ENCODE assay signal across 9 cellular contexts in genomic region chr6:42777126-42777822, GRCh38. TPM values are rescaled to one million over a fixed set of nuclear protein-coding genes. Genes with fewer than 3 reads are reported as not detected.
DNase-seq lines count a peak whose midpoint lies in the region; ATAC-seq and TF ChIP-seq lines count a peak whose summit lies in the region.
"Had no signal": no experiment of that assay in that cellular context is flagged by ENCODE, and none has a peak within 500 bp of the region (broad histone marks: within the 10 kb centered on the region; RNA-seq: fewer than 3 reads in every experiment).

No MANE protein-coding gene starts in this region.

- H3K4me1 Mint-ChIP-seq in T-helper 2 cell treated with Interferon-gamma antibody and Interleukin-4, amounts not matched to agents 5 μg/mL and 100 μg/mL, for 36 hours (ENCODE audit: low read depth) = peaks cover 57% of the 10 kb centered on the region

- H3K27me3 ChIP-seq in BLaER1 treated with 17β-estradiol and CSF1 and Interleukin-3, amounts not matched to agents 10 nM and 100 nM = no peaks in the 10 kb centered on the region
- H3K27me3 ChIP-seq in GM23248 (replicated peaks; ENCODE audit: insufficient read depth) (no peaks in the 10 kb centered on the region), kidney epithelial cell (ENCODE audit: control insufficient read depth, insufficient read depth, low read length) (no peaks in the 10 kb centered on the region), tibial artery (no peaks in the 10 kb centered on the region), gastrocnemius medialis (no peaks in the 10 kb centered on the region)

- DNase-seq in GM23248 = peak; percentile 50
- DNase-seq in T-helper 2 cell treated with Interferon-gamma antibody and Interleukin-4, amounts not matched to agents 5 μg/mL and 100 μg/mL, for 36 hours (ENCODE audit: low spot score) = no peak
- DNase-seq in kidney epithelial cell (ENCODE audit: low read depth) = peak; percentile 79
- no peak for DNase-seq in NK-92 treated with Interleukin-12 subunit alpha and Interleukin-12 subunit beta, amount 100 ng/mL, for 24 hours (lab: John Stamatoyannopoulos, UW)
- no peak for DNase-seq in tibial artery
- DNase-seq in gastrocnemius medialis = no peak
- no peak for DNase-seq in SKM-1 (lab: John Stamatoyannopoulos, UW; ENCODE audit: unreplicated experiment)

- no peaks in the 10 kb centered on the region for H3K36me3 ChIP-seq in BLaER1 treated with 17β-estradiol and CSF1 and Interleukin-3, amounts not matched to agents 10 nM and 100 nM
- H3K36me3 ChIP-seq in GM23248 (ENCODE audit: low read depth) (no peaks in the 10 kb centered on the region), kidney epithelial cell (ENCODE audit: control insufficient read depth, insufficient read depth, low read length) (no peaks in the 10 kb centered on the region), tibial artery (no peaks in the 10 kb centered on the region), gastrocnemius medialis (no peaks in the 10 kb centered on the region)

- peak overlapping the region; percentile 56 for H3K27ac Mint-ChIP-seq in T-helper 2 cell treated with Interferon-gamma antibody and Interleukin-4, amounts not matched to agents 5 μg/mL and 100 μg/mL, for 36 hours

- TF ChIP-seq CTCF in kidney epithelial cell (IDR thresholded peaks at IDR 0.05; ENCODE audit: insufficient read depth, low read length, poor library complexity, severe bottlenecking) (no peak), tibial artery (IDR thresholded peaks at IDR 0.05) (no peak), gastrocnemius medialis (IDR thresholded peaks at IDR 0.05 in 4 of 5, conservative IDR thresholded peaks at IDR 0.05 in 1 of 5) (no peak)

- no peaks in the 10 kb centered on the region for H3K9me3 Mint-ChIP-seq in T-helper 2 cell treated with Interferon-gamma antibody and Interleukin-4, amounts not matched to agents 5 μg/mL and 100 μg/mL, for 36 hours

- H2AFZ ChIP-seq in GM23248 = 0 out of 2 replicates have a peak overlapping the region, but pooled peaks have one; percentile 6

- peaks cover 14% of the 10 kb centered on the region; the same call in 1 of the 2 replicates for H3F3A ChIP-seq in GM23248 (ENCODE audit: insufficient read depth)

- 68% methylated on average over 2 of the region's 2 CpGs for WGBS in GM23248 (ENCODE audit: low coverage in 1 of 2, low lambda C conversion rate in 2 of 2, missing lambda C conversion rate in 2 of 2), 2 experiments

- intact Hi-C loops in tibial artery (cut with DNase I; ENCODE audit: low total_unique reads) = no loop called here
- intact Hi-C loops in gastrocnemius medialis (cut with DNase I; ENCODE audit: low total_unique reads) = no loop called here

- peaks cover 53 to 74% (median 62%) of the 10 kb centered on the region in 10 experiments for H3K4me1 ChIP-seq in BLaER1 treated with 17β-estradiol and CSF1 and Interleukin-3, amounts not matched to agents 10 nM and 100 nM
- H3K4me1 ChIP-seq in GM23248 (ENCODE audit: insufficient read depth) (peaks cover 16% of the 10 kb centered on the region; the same call in 1 of the 2 replicates), tibial artery (peaks cover 0 to 9% (median 4%) of the 10 kb centered on the region in 4 donors), gastrocnemius medialis (peaks cover 0 to 9% of the 10 kb centered on the region in 2 donors)

- H3K9me3 ChIP-seq in BLaER1 treated with 17β-estradiol and CSF1 and Interleukin-3, amounts not matched to agents 10 nM and 100 nM (replicated peaks in 1 of 11) = no peaks in the 10 kb centered on the region
- H3K9me3 ChIP-seq in GM23248 (ENCODE audit: low read depth) (no peaks in the 10 kb centered on the region), tibial artery (no peaks in the 10 kb centered on the region), gastrocnemius medialis (no peaks in the 10 kb centered on the region)

- no peaks in the 10 kb centered on the region for H4K20me1 ChIP-seq in BLaER1 treated with 17β-estradiol and CSF1 and Interleukin-3, amounts not matched to agents 10 nM and 100 nM
- no peaks in the 10 kb centered on the region for H4K20me1 ChIP-seq in GM23248 (ENCODE audit: insufficient read depth)

- peak overlapping the region; percentile 46 for H3K4me3 Mint-ChIP-seq in T-helper 2 cell treated with Interferon-gamma antibody and Interleukin-4, amounts not matched to agents 5 μg/mL and 100 μg/mL, for 36 hours

- TF ChIP-seq POLR2A in gastrocnemius medialis (IDR thresholded peaks at IDR 0.05) = no peak

- ATAC-seq in gastrocnemius medialis = no peak

- peak overlapping the region in 5 of 11 experiments; percentile 2 to 50 (median 34); a peak in 6 of 22 replicates for H3K27ac ChIP-seq in BLaER1 treated with 17β-estradiol and CSF1 and Interleukin-3, amounts not matched to agents 10 nM and 100 nM
- 0 out of 2 replicates have a peak overlapping the region, but pooled peaks have one; percentile 1 for H3K27ac ChIP-seq in GM23248
- H3K27ac ChIP-seq in tibial artery = no peak overlapping the region
- peak overlapping the region in 2 of 4 donors; percentile 4 to 7 for H3K27ac ChIP-seq in gastrocnemius medialis

- no peaks in the 10 kb centered on the region for H3K9me2 ChIP-seq in GM23248 (ENCODE audit: insufficient read depth)

- in situ Hi-C loops in GM23248 (cut with MboI) (no loop called here), gastrocnemius medialis (cut with MboI; ENCODE audit: low sequenced_read_pairs in 4 of 4) (no loop called here)

- H3K4me2 ChIP-seq in BLaER1 treated with 17β-estradiol and CSF1 and Interleukin-3, amounts not matched to agents 10 nM and 100 nM = peak overlapping the region in 10 of 11 experiments; percentile 21 to 86 (median 49); a peak in 17 of 22 replicates
- peak overlapping the region; percentile 19 for H3K4me2 ChIP-seq in GM23248 (ENCODE audit: unreplicated experiment)

- no peaks in the 10 kb centered on the region for H3K27me3 Mint-ChIP-seq in T-helper 2 cell treated with Interferon-gamma antibody and Interleukin-4, amounts not matched to agents 5 μg/mL and 100 μg/mL, for 36 hours (ENCODE audit: low read depth)

- no peak overlapping the region for H3K4me3 ChIP-seq in BLaER1 treated with 17β-estradiol and CSF1 and Interleukin-3, amounts not matched to agents 10 nM and 100 nM
- H3K4me3 ChIP-seq in GM23248 = no peak overlapping the region
- H3K4me3 ChIP-seq in kidney epithelial cell (ENCODE audit: low read depth, low read length) = no peak overlapping the region
- no peak overlapping the region for H3K4me3 ChIP-seq in tibial artery
- no peak overlapping the region for H3K4me3 ChIP-seq in gastrocnemius medialis

- H3K9ac ChIP-seq in BLaER1 treated with 17β-estradiol and CSF1 and Interleukin-3, amounts not matched to agents 10 nM and 100 nM = no peak overlapping the region
- no peak overlapping the region for H3K9ac ChIP-seq in GM23248

- H3K79me2 ChIP-seq in GM23248 (ENCODE audit: insufficient read depth) = peaks cover 15% of the 10 kb centered on the region

- peaks cover 14% of the 10 kb centered on the region for H3K36me3 Mint-ChIP-seq in T-helper 2 cell treated with Interferon-gamma antibody and Interleukin-4, amounts not matched to agents 5 μg/mL and 100 μg/mL, for 36 hours (ENCODE audit: low read depth)

RNA-seq across cellular contexts. Expression of gene BICRAL, which starts 4.6 kb away (rescaled TPM):
- total RNA-seq in GM23248 (2014; rRNA removed; shearing (Covaris generic)) = 5.4 and 5.7 TPM in 2 replicates
- polyA plus RNA-seq in GM23248 (2016; fragmentation: Nextera tagmentation; extraction: Ambion mirVana) = 2.4 and 2.5 TPM in 2 replicates
- total RNA-seq in kidney epithelial cell = 5.2 and 7.1 TPM in 2 replicates
- 10 to 100 TPM in 2 of 4 donors, 1 to 10 TPM in 2; 7.9 to 10.2 (median 9.7) TPM for total RNA-seq in gastrocnemius medialis

RNA-seq across cellular contexts. Expression of gene TBCC, which starts 31.4 kb away (rescaled TPM):
- 36.9 and 37.3 TPM in 2 replicates for total RNA-seq in GM23248 (2014; rRNA removed; shearing (Covaris generic))
- polyA plus RNA-seq in GM23248 (2016; fragmentation: Nextera tagmentation; extraction: Ambion mirVana) = 35.0 and 38.3 TPM in 2 replicates
- total RNA-seq in kidney epithelial cell (55.2 and 57.0 TPM in 2 replicates), gastrocnemius medialis (10 to 100 TPM; 33.2 to 61.8 (median 45.1) TPM)

RNA-seq across cellular contexts. Expression of gene PRPH2, which starts 54.9 kb away (rescaled TPM):
- 1.5 TPM in 2 replicates for total RNA-seq in GM23248 (2014; rRNA removed; shearing (Covaris generic))
- 1.7 and 2.3 TPM in 2 replicates for polyA plus RNA-seq in GM23248 (2016; fragmentation: Nextera tagmentation; extraction: Ambion mirVana)
- 0.21 and 0.34 TPM in 2 replicates for total RNA-seq in kidney epithelial cell
- 1 to 10 TPM in 2 of 4 donors, under 1 TPM in 2; 0.16 to 3.8 (median 1.8) TPM for total RNA-seq in gastrocnemius medialis
- polyA plus RNA-seq: neural cell had no signal

Comparison
In these comparisons a context has a peak if more than half of its experiments do, and no peak if none do; other contexts are left out.
1. DNase-seq: peak in GM23248 (single experiment) and kidney epithelial cell (single experiment); none in T-helper 2 cell treated with Interferon-gamma antibody and Interleukin-4, amounts not matched to agents 5 μg/mL and 100 μg/mL, for 36 hours (single experiment), NK-92 treated with Interleukin-12 subunit alpha and Interleukin-12 subunit beta, amount 100 ng/mL, for 24 hours (single experiment), tibial artery (0 of 2), gastrocnemius medialis (0 of 2) and SKM-1 (single experiment).